ENCODE assay signal across 39 cellular contexts in the genomic region with DNA sequence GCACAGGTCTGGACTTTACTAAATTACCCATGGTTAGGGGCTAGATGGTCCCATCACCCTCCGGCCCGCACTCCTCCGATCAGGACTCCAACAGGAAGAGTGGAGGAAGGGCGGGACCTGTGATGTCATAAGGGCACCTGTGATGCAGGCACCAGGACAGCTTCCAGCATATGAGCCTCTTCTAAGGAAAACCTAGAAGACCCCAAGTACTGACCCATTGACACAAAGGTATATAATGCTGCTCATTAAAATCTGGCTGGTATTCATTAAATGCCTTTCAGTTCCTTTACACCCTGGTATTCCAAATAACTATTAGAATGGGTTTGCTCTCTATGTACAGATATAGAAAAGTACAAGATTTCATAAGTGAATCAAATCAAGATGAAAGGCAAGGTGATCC. TPM values are rescaled to one million over a fixed set of nuclear protein-coding genes. Genes with fewer than 3 reads are reported as not detected.
"Had no signal": no experiment of that assay in that cellular context is flagged by ENCODE, and none has a peak within 500 bp of the region (broad histone marks: within the 10 kb centered on the region; RNA-seq: fewer than 3 reads in every experiment).

IQCF5 (minus strand) TSS at position 101 of the 400 bp plus-strand sequence; CDS start at position 31, 70 bp downstream.

- H3K4me1 Mint-ChIP-seq: activated B cell treated with CpG ODN at 0.5 μM for 24 hours; activated naive CD4-positive, alpha-beta T cell treated with anti-CD3 and anti-CD28 coated beads, Interleukin-2, amount 50 U/mL, for 24 hours; activated naive CD8-positive, alpha-beta T cell treated with anti-CD3 and anti-CD28 coated beads for 36 hours; activated T-helper 17 cell treated with anti-CD3 and anti-CD28 coated beads, Interleukin-2, amount 50 U/mL, for 72 hours had no signal

- DNase-seq: activated B cell treated with CpG ODN at 0.5 μM for 24 hours; activated CD4-positive, alpha-beta T cell treated with anti-CD3 and anti-CD28 coated beads for 48 hours; activated CD4-positive, alpha-beta T cell treated with anti-CD3 and anti-CD28 coated beads, Interleukin-2, amount 50 U/mL, for 1 hour; activated CD4-positive, alpha-beta T cell treated with anti-CD3 and anti-CD28 coated beads, Interleukin-2, amount 50 U/mL, for 48 hours; activated CD8-positive, alpha-beta memory T cell treated with anti-CD3 and anti-CD28 coated beads for 24 hours; activated CD8-positive, alpha-beta T cell treated with anti-CD3 and anti-CD28 coated beads for 36 hours; activated effector memory CD4-positive, alpha-beta T cell treated with Interleukin-2 at 50 U/mL for 16 hours; activated gamma-delta T cell treated with Interleukin-2 at 50 U/mL for 16 hours; activated naive CD4-positive, alpha-beta T cell treated with anti-CD3 and anti-CD28 coated beads for 36 hours; activated naive CD8-positive, alpha-beta T cell treated with anti-CD3 and anti-CD28 coated beads for 36 hours; activated naive CD8-positive, alpha-beta T cell treated with anti-CD3 and anti-CD28 coated beads, Interleukin-2, amount 50 U/mL, for 24 hours; activated T-cell treated with anti-CD3 and anti-CD28 coated beads, Interleukin-2, amount 50 U/mL, for 4 hours; adrenal gland; amygdala; aorta; body of pancreas; caudate nucleus; cerebellar nuclear complex; colonic mucosa; effector CD8-positive, alpha-beta T cell; esophagus squamous epithelium; foreskin melanocyte; heart right ventricle; T-helper 17 cell; T1000; WERI-Rb-1 had no signal

- H3K27ac Mint-ChIP-seq: activated B cell treated with CpG ODN at 0.5 μM for 24 hours; activated CD8-positive, alpha-beta T cell treated with anti-CD3 and anti-CD28 coated beads for 36 hours; activated naive CD4-positive, alpha-beta T cell treated with anti-CD3 and anti-CD28 coated beads for 36 hours; activated naive CD8-positive, alpha-beta T cell treated with anti-CD3 and anti-CD28 coated beads for 36 hours; activated naive CD8-positive, alpha-beta T cell treated with anti-CD3 and anti-CD28 coated beads, Interleukin-2, amount 50 U/mL, for 24 hours; activated T-helper 17 cell treated with anti-CD3 and anti-CD28 coated beads, Interleukin-2, amount 50 U/mL, for 72 hours; T-helper 17 cell; T-helper 2 cell treated with Interferon-gamma antibody and Interleukin-4, amounts not matched to agents 5 μg/mL and 100 μg/mL, for 36 hours had no signal

- H3K4me3 Mint-ChIP-seq: activated B cell treated with CpG ODN at 0.5 μM for 24 hours; activated CD8-positive, alpha-beta T cell treated with anti-CD3 and anti-CD28 coated beads for 36 hours; activated naive CD4-positive, alpha-beta T cell treated with anti-CD3 and anti-CD28 coated beads for 36 hours; activated naive CD4-positive, alpha-beta T cell treated with anti-CD3 and anti-CD28 coated beads, Interleukin-2, amount 50 U/mL, for 24 hours; activated naive CD8-positive, alpha-beta T cell treated with anti-CD3 and anti-CD28 coated beads for 36 hours; activated naive CD8-positive, alpha-beta T cell treated with anti-CD3 and anti-CD28 coated beads, Interleukin-2, amount 50 U/mL, for 24 hours; activated T-cell treated with anti-CD3 and anti-CD28 coated beads, Interleukin-2, amount 50 U/mL, for 4 hours; activated T-helper 17 cell treated with anti-CD3 and anti-CD28 coated beads, Interleukin-2, amount 50 U/mL, for 72 hours; T-helper 17 cell; T-helper 2 cell treated with Interferon-gamma antibody and Interleukin-4, amounts not matched to agents 5 μg/mL and 100 μg/mL, for 36 hours had no signal

- H3K4me1 ChIP-seq: adrenal gland, body of pancreas, colonic mucosa, esophagus squamous epithelium, gastroesophageal sphincter, heart right ventricle had no signal

- H3K27me3 ChIP-seq: adrenal gland, body of pancreas, colonic mucosa had no signal

- H3K4me3 ChIP-seq: adrenal gland, body of pancreas, colonic mucosa, esophagus squamous epithelium, gastroesophageal sphincter, heart right ventricle had no signal

- ATAC-seq: activated CD4-positive, CD25-positive, alpha-beta regulatory T cell treated with anti-CD3 and anti-CD28 coated beads, Interleukin-2, amount 50 U/mL, for 24 hours; activated CD8-positive, alpha-beta T cell treated with anti-CD3 and anti-CD28 coated beads for 36 hours; activated naive CD8-positive, alpha-beta T cell treated with anti-CD3 and anti-CD28 coated beads, Interleukin-2, amount 50 U/mL, for 24 hours; activated T-cell treated with anti-CD3 and anti-CD28 coated beads, Interleukin-2, amount 50 U/mL, for 4 hours; activated T-helper 17 cell treated with anti-CD3 and anti-CD28 coated beads, Interleukin-2, amount 50 U/mL, for 72 hours; body of pancreas; gastroesophageal sphincter; heart right ventricle; T-helper 17 cell had no signal

- H3K9me3 ChIP-seq: adrenal gland, body of pancreas, colonic mucosa, esophagus squamous epithelium, gastroesophageal sphincter, heart right ventricle had no signal

- FAIRE-seq: endometrium, endothelial cell of umbilical vein had no signal

- H3K36me3 ChIP-seq: adrenal gland, colonic mucosa, esophagus squamous epithelium, gastroesophageal sphincter, heart right ventricle, WERI-Rb-1 had no signal

- H3K9me3 Mint-ChIP-seq: activated B cell treated with CpG ODN at 0.5 μM for 24 hours; activated CD8-positive, alpha-beta T cell treated with anti-CD3 and anti-CD28 coated beads for 36 hours; activated naive CD4-positive, alpha-beta T cell treated with anti-CD3 and anti-CD28 coated beads for 36 hours; activated naive CD4-positive, alpha-beta T cell treated with anti-CD3 and anti-CD28 coated beads, Interleukin-2, amount 50 U/mL, for 24 hours; activated naive CD8-positive, alpha-beta T cell treated with anti-CD3 and anti-CD28 coated beads for 36 hours; activated naive CD8-positive, alpha-beta T cell treated with anti-CD3 and anti-CD28 coated beads, Interleukin-2, amount 50 U/mL, for 24 hours; activated T-cell treated with anti-CD3 and anti-CD28 coated beads, Interleukin-2, amount 50 U/mL, for 4 hours; activated T-helper 17 cell treated with anti-CD3 and anti-CD28 coated beads, Interleukin-2, amount 50 U/mL, for 72 hours; T-helper 2 cell treated with Interferon-gamma antibody and Interleukin-4, amounts not matched to agents 5 μg/mL and 100 μg/mL, for 36 hours had no signal

- H3K36me3 Mint-ChIP-seq: activated naive CD4-positive, alpha-beta T cell treated with anti-CD3 and anti-CD28 coated beads, Interleukin-2, amount 50 U/mL, for 24 hours; activated naive CD8-positive, alpha-beta T cell treated with anti-CD3 and anti-CD28 coated beads for 36 hours had no signal

- H3K27ac ChIP-seq: adrenal gland, body of pancreas, colonic mucosa, epithelial cell of prostate, esophagus squamous epithelium, gastroesophageal sphincter, heart right ventricle, WERI-Rb-1 had no signal

RNA-seq across cellular contexts. Expression of gene IQCF5, which starts in this region (rescaled TPM):
- total RNA-seq: activated B cell treated with CpG ODN at 0.5 μM for 24 hours; activated CD8-positive, alpha-beta T cell treated with anti-CD3 and anti-CD28 coated beads for 36 hours; activated naive CD4-positive, alpha-beta T cell treated with anti-CD3 and anti-CD28 coated beads for 36 hours; activated naive CD8-positive, alpha-beta T cell treated with anti-CD3 and anti-CD28 coated beads for 36 hours; activated T-cell treated with anti-CD3 and anti-CD28 coated beads, Interleukin-2, amount 50 U/mL, for 4 hours; activated T-helper 17 cell treated with anti-CD3 and anti-CD28 coated beads, Interleukin-2, amount 50 U/mL, for 72 hours; adrenal gland; aorta; body of pancreas; colonic mucosa; dermis microvascular lymphatic vessel endothelial cell; endothelial cell of umbilical vein; esophagus squamous epithelium; fibroblast of lung; fibroblast of villous mesenchyme; gastroesophageal sphincter; glomerular endothelial cell; heart right ventricle; T-helper 17 cell had no signal
- polyA plus RNA-seq: adrenal gland, aorta, endothelial cell of umbilical vein, esophagus, fibroblast of lung, heart right ventricle had no signal
